ENCODE assay signal across 1 cellular context in the genomic region with DNA sequence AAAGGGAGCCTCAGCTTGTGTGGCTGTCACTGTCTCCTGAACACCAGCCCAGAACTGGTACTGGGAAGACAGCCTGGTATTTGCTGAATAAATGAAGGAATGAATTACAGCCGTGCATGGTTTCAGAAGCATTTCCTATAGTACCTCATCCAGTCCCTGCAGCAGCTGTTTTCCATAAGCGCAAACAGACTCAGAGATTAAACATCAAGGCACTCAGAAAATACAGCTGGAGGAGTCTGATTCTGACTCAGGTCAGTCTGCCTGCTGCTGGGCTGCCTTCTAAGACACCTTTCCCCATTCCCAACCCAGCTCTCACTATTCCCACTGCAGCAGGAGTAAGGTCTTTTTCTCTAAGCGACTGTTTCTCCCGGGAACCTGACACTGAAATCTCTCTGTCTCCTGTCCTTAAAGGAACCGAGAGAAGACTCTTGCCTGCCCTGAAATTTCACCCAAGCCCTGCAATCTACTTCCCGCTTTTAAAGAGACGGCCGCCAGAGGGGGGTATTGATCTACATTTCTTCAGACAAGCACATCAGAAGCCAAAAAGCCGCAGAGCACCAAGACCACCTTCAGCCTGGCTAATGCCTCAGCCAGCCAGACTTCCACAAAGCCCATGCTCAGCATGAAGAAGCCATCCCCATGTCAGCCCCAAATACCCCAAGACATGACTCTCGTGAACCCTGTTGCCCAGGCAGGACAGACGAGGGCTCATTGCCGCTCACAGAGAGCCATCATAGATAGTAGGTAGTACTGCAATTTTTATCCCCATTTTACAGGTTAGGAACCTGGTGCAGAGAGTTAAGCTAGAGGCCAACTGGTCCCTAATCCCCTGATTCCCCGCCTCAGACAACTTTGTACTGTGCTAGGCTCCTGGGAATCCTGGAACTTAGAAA.
TF ChIP-seq lines count a peak whose summit lies in the region.

No MANE protein-coding gene starts in this region.

TF ChIP-seq in SK-N-SH, 30 proteins besides CTCF, POLR2A, EP300 and RAD21 (continued from another document):
- TF ChIP-seq, protein P1, sequence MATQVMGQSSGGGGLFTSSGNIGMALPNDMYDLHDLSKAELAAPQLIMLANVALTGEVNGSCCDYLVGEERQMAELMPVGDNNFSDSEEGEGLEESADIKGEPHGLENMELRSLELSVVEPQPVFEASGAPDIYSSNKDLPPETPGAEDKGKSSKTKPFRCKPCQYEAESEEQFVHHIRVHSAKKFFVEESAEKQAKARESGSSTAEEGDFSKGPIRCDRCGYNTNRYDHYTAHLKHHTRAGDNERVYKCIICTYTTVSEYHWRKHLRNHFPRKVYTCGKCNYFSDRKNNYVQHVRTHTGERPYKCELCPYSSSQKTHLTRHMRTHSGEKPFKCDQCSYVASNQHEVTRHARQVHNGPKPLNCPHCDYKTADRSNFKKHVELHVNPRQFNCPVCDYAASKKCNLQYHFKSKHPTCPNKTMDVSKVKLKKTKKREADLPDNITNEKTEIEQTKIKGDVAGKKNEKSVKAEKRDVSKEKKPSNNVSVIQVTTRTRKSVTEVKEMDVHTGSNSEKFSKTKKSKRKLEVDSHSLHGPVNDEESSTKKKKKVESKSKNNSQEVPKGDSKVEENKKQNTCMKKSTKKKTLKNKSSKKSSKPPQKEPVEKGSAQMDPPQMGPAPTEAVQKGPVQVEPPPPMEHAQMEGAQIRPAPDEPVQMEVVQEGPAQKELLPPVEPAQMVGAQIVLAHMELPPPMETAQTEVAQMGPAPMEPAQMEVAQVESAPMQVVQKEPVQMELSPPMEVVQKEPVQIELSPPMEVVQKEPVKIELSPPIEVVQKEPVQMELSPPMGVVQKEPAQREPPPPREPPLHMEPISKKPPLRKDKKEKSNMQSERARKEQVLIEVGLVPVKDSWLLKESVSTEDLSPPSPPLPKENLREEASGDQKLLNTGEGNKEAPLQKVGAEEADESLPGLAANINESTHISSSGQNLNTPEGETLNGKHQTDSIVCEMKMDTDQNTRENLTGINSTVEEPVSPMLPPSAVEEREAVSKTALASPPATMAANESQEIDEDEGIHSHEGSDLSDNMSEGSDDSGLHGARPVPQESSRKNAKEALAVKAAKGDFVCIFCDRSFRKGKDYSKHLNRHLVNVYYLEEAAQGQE (IDR thresholded peaks at IDR 0.05; ENCODE audit: low read depth, low read length): no peak
- TF ChIP-seq, protein P2, sequence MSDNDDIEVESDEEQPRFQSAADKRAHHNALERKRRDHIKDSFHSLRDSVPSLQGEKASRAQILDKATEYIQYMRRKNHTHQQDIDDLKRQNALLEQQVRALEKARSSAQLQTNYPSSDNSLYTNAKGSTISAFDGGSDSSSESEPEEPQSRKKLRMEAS (IDR thresholded peaks at IDR 0.05; ENCODE audit: low read depth): no peak
- no peak for TF ChIP-seq FOXM1 (IDR thresholded peaks at IDR 0.05; ENCODE audit: low read depth)
- no peak for TF ChIP-seq RFX5 (IDR thresholded peaks at IDR 0.05; ENCODE audit: low read length)
